In the genomic region with DNA sequence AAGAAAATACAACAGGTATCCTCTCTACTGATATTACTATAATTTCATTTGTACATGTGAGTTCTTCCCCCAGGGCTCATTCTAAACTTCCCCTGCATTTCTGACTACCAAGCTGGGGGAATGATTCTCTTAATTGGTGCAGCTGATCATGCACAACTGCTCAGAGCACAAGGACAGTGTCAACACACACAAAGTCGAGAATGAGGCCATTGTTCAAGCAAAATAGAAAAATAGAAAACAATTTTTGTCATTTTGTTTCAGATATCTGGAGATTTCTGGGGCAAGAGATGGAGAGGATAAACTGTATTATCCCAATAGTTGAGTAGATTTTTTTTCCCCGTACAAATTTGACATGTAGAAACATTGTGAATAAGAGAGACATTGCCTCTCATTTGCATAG, we compare ENCODE assay signal across 25 cellular contexts.
A peak's percentile ranks its signal among the peaks of the same experiment; 100 is the strongest.
DNase-seq lines count a peak whose midpoint lies in the region; TF ChIP-seq lines count a peak whose summit lies in the region.
"Had no signal": no experiment of that assay in that cellular context is flagged by ENCODE, and none has a peak within 500 bp of the region (broad histone marks: within the 10 kb centered on the region; RNA-seq: fewer than 3 reads in every experiment).

No MANE protein-coding gene starts in this region.

- 53 to 57% methylated on average over 2 of the region's 2 CpGs for WGBS in transverse colon (ENCODE audit: low coverage in 1 of 2), 2 donors
- no CpG with 5 or more reads among the region's 2 CpGs for WGBS in mesendoderm (ENCODE audit: extremely low coverage, insufficient coverage, low lambda C conversion rate)
- 70% methylated on average over 2 of the region's 2 CpGs for WGBS in suprapubic skin

- no peak overlapping the region for H3K27ac Mint-ChIP-seq in endothelial cell (ENCODE audit: unreplicated experiment)
- H3K27ac Mint-ChIP-seq: activated T-helper 1 cell treated with anti-CD3 and anti-CD28 coated beads, Interleukin-12 subunit alpha, Interleukin-12 subunit beta, Interleukin-2, Interleukin-4 antibody, amounts not matched to agents 30 ng/mL and 10 ng/mL and 1 ng/mL, durations not matched to agents 14 hours and 24 hours and 36 hours; T-helper 1 cell treated with Interleukin-12 subunit alpha and Interleukin-12 subunit beta and Interleukin-4 antibody, amounts not matched to agents 30 μg/mL and 1 μg/mL, for 36 hours had no signal

- H3K23ac ChIP-seq in mesendoderm (ENCODE audit: low read length) = no peak overlapping the region

- H3K4me3 Mint-ChIP-seq in endothelial cell (ENCODE audit: unreplicated experiment) = no peak overlapping the region
- H3K4me3 Mint-ChIP-seq: activated T-helper 1 cell treated with anti-CD3 and anti-CD28 coated beads, Interleukin-12 subunit alpha, Interleukin-12 subunit beta, Interleukin-2, Interleukin-4 antibody, amounts not matched to agents 30 ng/mL and 10 ng/mL and 1 ng/mL, durations not matched to agents 14 hours and 24 hours and 36 hours; neural crest cell; T-helper 1 cell treated with Interleukin-12 subunit alpha and Interleukin-12 subunit beta and Interleukin-4 antibody, amounts not matched to agents 30 μg/mL and 1 μg/mL, for 36 hours had no signal

- H3K36me3 Mint-ChIP-seq in endothelial cell (ENCODE audit: low read depth, unreplicated experiment) = no peaks in the 10 kb centered on the region

- H3K9me3 ChIP-seq in transverse colon = no peaks in the 10 kb centered on the region
- no peaks in the 10 kb centered on the region for H3K9me3 ChIP-seq in suprapubic skin
- H3K9me3 ChIP-seq: pancreas, right atrium auricular region, upper lobe of right lung had no signal

- H3K27me3 Mint-ChIP-seq in endothelial cell (ENCODE audit: unreplicated experiment) = peaks cover 1% of the 10 kb centered on the region

- H2BK15ac ChIP-seq in mesendoderm (replicated peaks; ENCODE audit: low read depth) = no peak overlapping the region

- H3K27ac ChIP-seq in transverse colon = no peak overlapping the region
- no peak overlapping the region for H3K27ac ChIP-seq in mesendoderm (ENCODE audit: low read depth, low read length)
- H3K27ac ChIP-seq in suprapubic skin = no peak overlapping the region
- H3K27ac ChIP-seq: GM23248, pancreas, right atrium auricular region, SK-N-MC, upper lobe of right lung had no signal

- in situ Hi-C loops in transverse colon (cut with MboI; ENCODE audit: low pct_ligation_motif_present in 1 of 4, low pct_unique_long_range_greater_than_20kb in 1 of 4, low sequenced_read_pairs in 3 of 4) = no loop called here

- TF ChIP-seq EP300 in transverse colon (IDR thresholded peaks at IDR 0.05; ENCODE audit: low read depth) (no peak), suprapubic skin (IDR thresholded peaks at IDR 0.05) (no peak)

- no peaks in the 10 kb centered on the region for H3K4me1 Mint-ChIP-seq in endothelial cell (ENCODE audit: unreplicated experiment)
- H3K4me1 Mint-ChIP-seq: neural crest cell had no signal

- no peak overlapping the region for H3K4ac ChIP-seq in mesendoderm (ENCODE audit: low read depth, low read length)

- no peaks in the 10 kb centered on the region for H3K27me3 ChIP-seq in transverse colon
- H3K27me3 ChIP-seq in mesendoderm (ENCODE audit: insufficient read depth, low read length, poor library complexity) = no peaks in the 10 kb centered on the region
- H3K27me3 ChIP-seq in suprapubic skin = no peaks in the 10 kb centered on the region
- H3K27me3 ChIP-seq: pancreas, right atrium auricular region, upper lobe of right lung had no signal

- H2BK5ac ChIP-seq in mesendoderm (ENCODE audit: low read length) = no peak overlapping the region

- H3K18ac ChIP-seq in mesendoderm (ENCODE audit: low read length) = no peak overlapping the region

- H3K36me3 ChIP-seq in transverse colon (no peaks in the 10 kb centered on the region), mesendoderm (ENCODE audit: control insufficient read depth, insufficient read depth, low read length) (no peaks in the 10 kb centered on the region), suprapubic skin (no peaks in the 10 kb centered on the region)
- H3K36me3 ChIP-seq: pancreas, right atrium auricular region, upper lobe of right lung had no signal

- no peaks in the 10 kb centered on the region for H3K4me1 ChIP-seq in transverse colon
- no peaks in the 10 kb centered on the region for H3K4me1 ChIP-seq in mesendoderm (ENCODE audit: control insufficient read depth, low read depth, low read length)
- no peaks in the 10 kb centered on the region for H3K4me1 ChIP-seq in suprapubic skin
- H3K4me1 ChIP-seq: pancreas, right atrium auricular region, upper lobe of right lung had no signal

- DNase-seq in Ammon's horn (ENCODE audit: low spot score) (peak; percentile 52), DMS53 treated with DMSO at 0.1 percent for 48 hours (lab: John Stamatoyannopoulos, UW; ENCODE audit: unreplicated experiment) (peak; percentile 74), NCI-H748 treated with DMSO at 0.1 percent for 48 hours (lab: John Stamatoyannopoulos, UW) (peak; percentile 93), globus pallidus (ENCODE audit: low spot score) (peak; percentile 66), transverse colon (no peak), mesendoderm (no peak), suprapubic skin (ENCODE audit: low spot score in 2 of 2) (no peak), endothelial cell (ENCODE audit: low spot score) (no peak)
- DNase-seq: activated CD4-positive, alpha-beta T cell treated with anti-CD3 and anti-CD28 coated beads, Interleukin-2, amount 50 U/mL, for 48 hours; activated naive CD4-positive, alpha-beta T cell treated with anti-CD3 and anti-CD28 coated beads, Interleukin-2, amount 50 U/mL, for 16 hours; amniotic stem cell; effector CD8-positive, alpha-beta T cell; GM23248; kidney; NCI-H226; pancreas; RPMI8226; stimulated activated CD4-positive, alpha-beta T cell treated with anti-CD3 and anti-CD28 coated beads, Interleukin-2, amount 100 ng/mL, for 24 hours; upper lobe of right lung had no signal

- H3K56ac ChIP-seq in mesendoderm (ENCODE audit: low read length) = no peak overlapping the region

- H2AK5ac ChIP-seq in mesendoderm (ENCODE audit: low read length) = no peak overlapping the region

- H3K4me3 ChIP-seq in transverse colon = no peak overlapping the region
- H3K4me3 ChIP-seq in mesendoderm (ENCODE audit: low read length) = no peak overlapping the region
- H3K4me3 ChIP-seq in suprapubic skin = no peak overlapping the region
- H3K4me3 ChIP-seq: GM23248, lung, pancreas, right atrium auricular region, SK-N-MC, upper lobe of right lung had no signal

- H3K79me1 ChIP-seq in mesendoderm (ENCODE audit: low read length) = no peaks in the 10 kb centered on the region

- no peak overlapping the region for H2BK120ac ChIP-seq in mesendoderm (ENCODE audit: low read depth, low read length)

- TF ChIP-seq CTCF in transverse colon (IDR thresholded peaks at IDR 0.05) (no peak), suprapubic skin (IDR thresholded peaks at IDR 0.05) (no peak), endothelial cell (IDR thresholded peaks at IDR 0.05; ENCODE audit: unreplicated experiment) (no peak)

- TF ChIP-seq POLR2A in transverse colon (IDR thresholded peaks at IDR 0.05) (no peak), suprapubic skin (IDR thresholded peaks at IDR 0.05) (no peak)

- no peak overlapping the region for H4K8ac ChIP-seq in mesendoderm (ENCODE audit: low read depth, low read length)

- H4K5ac ChIP-seq in mesendoderm (ENCODE audit: low read length) = no peak overlapping the region

- H3K9me3 Mint-ChIP-seq in endothelial cell (ENCODE audit: unreplicated experiment) = no peaks in the 10 kb centered on the region
- H3K9me3 Mint-ChIP-seq: neural crest cell had no signal

- no peaks in the 10 kb centered on the region for H3K79me2 ChIP-seq in mesendoderm (ENCODE audit: control insufficient read depth, insufficient read depth, low read length)

- intact Hi-C loops in transverse colon (cut with DNase I; ENCODE audit: low total_unique reads) = no loop called here

- no peak overlapping the region for H3K4me2 ChIP-seq in mesendoderm (ENCODE audit: low read length)

- H3K9ac ChIP-seq in mesendoderm (ENCODE audit: low read length) = no peak overlapping the region
- H3K9ac ChIP-seq: GM23248 had no signal

Comparison
In these comparisons a context has a peak if more than half of its experiments do, and no peak if none do; other contexts are left out.
1. DNase-seq: peak in Ammon's horn (single experiment), DMS53 treated with DMSO at 0.1 percent for 48 hours (single experiment), NCI-H748 treated with DMSO at 0.1 percent for 48 hours (single experiment) and globus pallidus (single experiment); none in transverse colon (single experiment), mesendoderm (single experiment), suprapubic skin (0 of 2) and endothelial cell (single experiment).